1 cellular context compared by ENCODE assay signal in the genomic region with DNA sequence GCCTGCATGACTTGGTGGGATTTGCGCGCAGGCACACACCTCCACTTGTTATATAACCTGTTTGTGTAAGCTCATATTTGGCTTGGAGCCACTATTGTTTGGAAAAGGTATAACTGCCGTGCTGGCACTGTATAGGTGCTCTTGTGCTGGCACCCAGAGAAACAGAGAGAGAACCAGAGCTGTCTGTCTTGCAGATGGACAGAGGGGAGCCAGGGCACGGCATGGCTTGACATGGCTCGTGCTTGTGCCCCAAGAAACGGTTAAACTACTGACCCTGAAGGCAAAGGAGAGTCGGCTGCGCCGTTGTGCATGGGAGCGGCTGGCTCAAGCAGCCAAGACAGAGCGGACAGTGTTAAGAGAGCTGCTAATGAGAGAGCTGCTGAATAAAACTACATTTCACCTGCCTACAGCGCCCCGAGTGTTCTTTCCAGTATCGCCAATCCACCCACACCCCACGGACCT.
TF ChIP-seq lines count a peak whose summit lies in the region.

No MANE protein-coding gene starts in this region.

TF ChIP-seq in GM23338, 12 proteins besides CTCF, POLR2A, EP300 and RAD21:
- TF ChIP-seq ZNF462 (CRISPR knock-in tag; IDR thresholded peaks at IDR 0.05), result no peak
- TF ChIP-seq EZH2 (IDR thresholded peaks at IDR 0.05; ENCODE audit: low read depth, unreplicated experiment), result no peak
- no peak for TF ChIP-seq EZH2phosphoT487 (IDR thresholded peaks at IDR 0.05; ENCODE audit: unreplicated experiment)
